ENCODE assay signal across 1 cellular context in the genomic region with DNA sequence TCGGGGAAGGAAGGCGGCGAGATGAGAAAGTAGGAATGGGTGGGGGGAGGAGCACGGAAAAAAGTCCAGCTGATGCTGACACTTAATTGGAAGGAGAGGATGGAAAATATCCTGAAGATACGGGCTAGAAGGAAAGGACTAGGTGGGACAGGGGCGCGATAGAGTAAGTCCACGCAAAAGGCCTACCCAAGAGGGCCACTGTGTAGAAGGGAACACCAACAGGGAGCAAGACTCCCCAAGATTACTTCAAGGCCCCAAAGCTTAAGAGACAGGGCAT.
TF ChIP-seq lines count a peak whose summit lies in the region.

No MANE protein-coding gene starts in this region.

TF ChIP-seq in K562, 482 proteins besides CTCF, POLR2A, EP300 and RAD21 (continued from another document):
- no peak for TF ChIP-seq ZNF23 (CRISPR knock-in tag; IDR thresholded peaks at IDR 0.05)
- 0 out of 2 replicates have a peak, but pooled peaks have one; percentile 16 for TF ChIP-seq GATAD2A (IDR thresholded peaks at IDR 0.05)
- no peak for TF ChIP-seq HIVEP1 (CRISPR knock-in tag; IDR thresholded peaks at IDR 0.05)
- TF ChIP-seq OTX1 (CRISPR knock-in tag; IDR thresholded peaks at IDR 0.05) = peak; percentile 76
- TF ChIP-seq, protein P1, sequence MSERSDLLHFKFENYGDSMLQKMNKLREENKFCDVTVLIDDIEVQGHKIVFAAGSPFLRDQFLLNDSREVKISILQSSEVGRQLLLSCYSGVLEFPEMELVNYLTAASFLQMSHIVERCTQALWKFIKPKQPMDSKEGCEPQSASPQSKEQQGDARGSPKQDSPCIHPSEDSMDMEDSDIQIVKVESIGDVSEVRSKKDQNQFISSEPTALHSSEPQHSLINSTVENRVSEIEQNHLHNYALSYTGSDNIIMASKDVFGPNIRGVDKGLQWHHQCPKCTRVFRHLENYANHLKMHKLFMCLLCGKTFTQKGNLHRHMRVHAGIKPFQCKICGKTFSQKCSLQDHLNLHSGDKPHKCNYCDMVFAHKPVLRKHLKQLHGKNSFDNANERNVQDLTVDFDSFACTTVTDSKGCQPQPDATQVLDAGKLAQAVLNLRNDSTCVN (CRISPR knock-in tag; IDR thresholded peaks at IDR 0.05) = peak; percentile 78; the same call in 1 of the 2 replicates
- peak; percentile 53; the same call in 1 of the 2 replicates for TF ChIP-seq ELF4 (CRISPR knock-in tag; IDR thresholded peaks at IDR 0.05)
- TF ChIP-seq, protein P2, sequence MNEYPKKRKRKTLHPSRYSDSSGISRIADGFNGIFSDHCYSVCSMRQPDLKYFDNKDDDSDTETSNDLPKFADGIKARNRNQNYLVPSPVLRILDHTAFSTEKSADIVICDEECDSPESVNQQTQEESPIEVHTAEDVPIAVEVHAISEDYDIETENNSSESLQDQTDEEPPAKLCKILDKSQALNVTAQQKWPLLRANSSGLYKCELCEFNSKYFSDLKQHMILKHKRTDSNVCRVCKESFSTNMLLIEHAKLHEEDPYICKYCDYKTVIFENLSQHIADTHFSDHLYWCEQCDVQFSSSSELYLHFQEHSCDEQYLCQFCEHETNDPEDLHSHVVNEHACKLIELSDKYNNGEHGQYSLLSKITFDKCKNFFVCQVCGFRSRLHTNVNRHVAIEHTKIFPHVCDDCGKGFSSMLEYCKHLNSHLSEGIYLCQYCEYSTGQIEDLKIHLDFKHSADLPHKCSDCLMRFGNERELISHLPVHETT (CRISPR knock-in tag; conservative IDR thresholded peaks at IDR 0.05 in 1 of 2, IDR thresholded peaks at IDR 0.05 in 1 of 2) = 0 out of 4 replicates have a peak, but pooled peaks of 1 of the 2 experiments have one; percentile 7
- TF ChIP-seq, protein P3, sequence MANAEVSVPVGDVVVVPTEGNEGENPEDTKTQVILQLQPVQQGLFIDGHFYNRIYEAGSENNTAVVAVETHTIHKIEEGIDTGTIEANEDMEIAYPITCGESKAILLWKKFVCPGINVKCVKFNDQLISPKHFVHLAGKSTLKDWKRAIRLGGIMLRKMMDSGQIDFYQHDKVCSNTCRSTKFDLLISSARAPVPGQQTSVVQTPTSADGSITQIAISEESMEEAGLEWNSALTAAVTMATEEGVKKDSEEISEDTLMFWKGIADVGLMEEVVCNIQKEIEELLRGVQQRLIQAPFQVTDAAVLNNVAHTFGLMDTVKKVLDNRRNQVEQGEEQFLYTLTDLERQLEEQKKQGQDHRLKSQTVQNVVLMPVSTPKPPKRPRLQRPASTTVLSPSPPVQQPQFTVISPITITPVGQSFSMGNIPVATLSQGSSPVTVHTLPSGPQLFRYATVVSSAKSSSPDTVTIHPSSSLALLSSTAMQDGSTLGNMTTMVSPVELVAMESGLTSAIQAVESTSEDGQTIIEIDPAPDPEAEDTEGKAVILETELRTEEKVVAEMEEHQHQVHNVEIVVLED (CRISPR knock-in tag; IDR thresholded peaks at IDR 0.05) = 0 out of 2 replicates have a peak, but pooled peaks have one; percentile 15
- no peak for TF ChIP-seq TAF7 (tag; IDR thresholded peaks at IDR 0.05)
- TF ChIP-seq, protein P4, sequence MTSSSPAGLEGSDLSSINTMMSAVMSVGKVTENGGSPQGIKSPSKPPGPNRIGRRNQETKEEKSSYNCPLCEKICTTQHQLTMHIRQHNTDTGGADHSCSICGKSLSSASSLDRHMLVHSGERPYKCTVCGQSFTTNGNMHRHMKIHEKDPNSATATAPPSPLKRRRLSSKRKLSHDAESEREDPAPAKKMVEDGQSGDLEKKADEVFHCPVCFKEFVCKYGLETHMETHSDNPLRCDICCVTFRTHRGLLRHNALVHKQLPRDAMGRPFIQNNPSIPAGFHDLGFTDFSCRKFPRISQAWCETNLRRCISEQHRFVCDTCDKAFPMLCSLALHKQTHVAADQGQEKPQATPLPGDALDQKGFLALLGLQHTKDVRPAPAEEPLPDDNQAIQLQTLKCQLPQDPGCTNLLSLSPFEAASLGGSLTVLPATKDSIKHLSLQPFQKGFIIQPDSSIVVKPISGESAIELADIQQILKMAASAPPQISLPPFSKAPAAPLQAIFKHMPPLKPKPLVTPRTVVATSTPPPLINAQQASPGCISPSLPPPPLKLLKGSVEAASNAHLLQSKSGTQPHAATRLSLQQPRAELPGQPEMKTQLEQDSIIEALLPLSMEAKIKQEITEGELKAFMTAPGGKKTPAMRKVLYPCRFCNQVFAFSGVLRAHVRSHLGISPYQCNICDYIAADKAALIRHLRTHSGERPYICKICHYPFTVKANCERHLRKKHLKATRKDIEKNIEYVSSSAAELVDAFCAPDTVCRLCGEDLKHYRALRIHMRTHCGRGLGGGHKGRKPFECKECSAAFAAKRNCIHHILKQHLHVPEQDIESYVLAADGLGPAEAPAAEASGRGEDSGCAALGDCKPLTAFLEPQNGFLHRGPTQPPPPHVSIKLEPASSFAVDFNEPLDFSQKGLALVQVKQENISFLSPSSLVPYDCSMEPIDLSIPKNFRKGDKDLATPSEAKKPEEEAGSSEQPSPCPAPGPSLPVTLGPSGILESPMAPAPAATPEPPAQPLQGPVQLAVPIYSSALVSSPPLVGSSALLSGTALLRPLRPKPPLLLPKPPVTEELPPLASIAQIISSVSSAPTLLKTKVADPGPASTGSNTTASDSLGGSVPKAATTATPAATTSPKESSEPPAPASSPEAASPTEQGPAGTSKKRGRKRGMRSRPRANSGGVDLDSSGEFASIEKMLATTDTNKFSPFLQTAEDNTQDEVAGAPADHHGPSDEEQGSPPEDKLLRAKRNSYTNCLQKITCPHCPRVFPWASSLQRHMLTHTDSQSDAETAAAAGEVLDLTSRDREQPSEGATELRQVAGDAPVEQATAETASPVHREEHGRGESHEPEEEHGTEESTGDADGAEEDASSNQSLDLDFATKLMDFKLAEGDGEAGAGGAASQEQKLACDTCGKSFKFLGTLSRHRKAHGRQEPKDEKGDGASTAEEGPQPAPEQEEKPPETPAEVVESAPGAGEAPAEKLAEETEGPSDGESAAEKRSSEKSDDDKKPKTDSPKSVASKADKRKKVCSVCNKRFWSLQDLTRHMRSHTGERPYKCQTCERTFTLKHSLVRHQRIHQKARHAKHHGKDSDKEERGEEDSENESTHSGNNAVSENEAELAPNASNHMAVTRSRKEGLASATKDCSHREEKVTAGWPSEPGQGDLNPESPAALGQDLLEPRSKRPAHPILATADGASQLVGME (CRISPR knock-in tag; IDR thresholded peaks at IDR 0.05) = no peak
- 0 out of 2 replicates have a peak, but pooled peaks have one; percentile 27 for TF ChIP-seq GATA2 (CRISPR knock-in tag; IDR thresholded peaks at IDR 0.05)
- TF ChIP-seq DACH1 (IDR thresholded peaks at IDR 0.05; ENCODE audit: partially characterized antibody) = peak; percentile 45
TF ChIP-seq in K562: peak in this region for 10.
